ENCODE assay signal across 8 cellular contexts in genomic region chr22:46754110-46754799, GRCh38. TPM values are rescaled to one million over a fixed set of nuclear protein-coding genes. Genes with fewer than 3 reads are reported as not detected.
DNase-seq lines count a peak whose midpoint lies in the region; ATAC-seq and TF ChIP-seq lines count a peak whose summit lies in the region.

No MANE protein-coding gene starts in this region.

- WGBS in tibial nerve, 2 donors: 22 to 36% methylated on average over 10 to 14 of the region's 14 CpGs

- no peaks in the 10 kb centered on the region for H3K27me3 Mint-ChIP-seq in MCF 10A (ENCODE audit: insufficient read depth, unreplicated experiment)

- peak in 1 of 2 donors; percentile 82 for TF ChIP-seq EP300 in tibial nerve (IDR thresholded peaks at IDR 0.05)

- H3K9me3 ChIP-seq in tibial nerve: peaks cover 0 to 8% (median 0%) of the 10 kb centered on the region in 4 donors

- H3K4me3 ChIP-seq in tibial nerve: no peak overlapping the region

- BruUV-seq in MCF 10A (replicated peaks; lab: Mats Ljungman, UMichigan): TSS peak; percentile 41

- TF ChIP-seq POLR2A in tibial nerve (IDR thresholded peaks at IDR 0.05): no peak

- CTCF ChIA-PET in MCF 10A (lab: Yijun Ruan, JAX): interaction anchor here (0.6 to 1.3 kb wide), 4 partner anchors 14 to 196 kb away, joined by 3 to 4 read pairs (median 4); no protein-coding TSS in a partner anchor

- H3K27ac ChIP-seq in tibial nerve: peak overlapping the region; percentile 42 to 85 (median 76)

- H3K27ac Mint-ChIP-seq in MCF 10A (ENCODE audit: low read depth, unreplicated experiment): peak overlapping the region; percentile 98

- peaks cover 20% of the 10 kb centered on the region for H3K4me1 Mint-ChIP-seq in MCF 10A (ENCODE audit: insufficient read depth, unreplicated experiment)

- H3K27me3 ChIP-seq in tibial nerve: no peaks in the 10 kb centered on the region

- peaks cover 4% of the 10 kb centered on the region for H3K36me3 Mint-ChIP-seq in MCF 10A (ENCODE audit: insufficient read depth, unreplicated experiment)

- DNase-seq in GM04504 (ENCODE audit: low read depth): peak; percentile 98
- peak; percentile 72 for DNase-seq in NOMO-1 treated with DMSO at 0.1 percent for 48 hours (lab: John Stamatoyannopoulos, UW; ENCODE audit: unreplicated experiment)
- DNase-seq in MCF 10A (ENCODE audit: unreplicated experiment): peak; percentile 96
- peak; percentile 93 for DNase-seq in left lobe of liver (ENCODE audit: low spot score)
- peak; percentile 82 to 83 for DNase-seq in tibial nerve (ENCODE audit: low spot score in 2 of 2)
- no peak for DNase-seq in NCI-H524 treated with DMSO at 0.1 percent for 48 hours (lab: John Stamatoyannopoulos, UW)

- ATAC-seq in left lobe of liver (peak; percentile 60), HG03039 (IDR thresholded peaks at IDR 0.05; ENCODE audit: unreplicated experiment) (no peak), GM21619 (IDR thresholded peaks at IDR 0.05; ENCODE audit: unreplicated experiment) (no peak)

- peak overlapping the region; percentile 71 for H3K4me3 Mint-ChIP-seq in MCF 10A (ENCODE audit: unreplicated experiment)

- POLR2A ChIA-PET in MCF 10A (lab: Yijun Ruan, JAX): interaction anchor here (0.6 to 2.5 kb wide), 11 partner anchors 9 to 298 kb away, joined by 3 to 43 read pairs (median 4); partner anchors contain the start of genes CERK and TBC1D22A

- peaks cover 7% of the 10 kb centered on the region for H3K9me3 Mint-ChIP-seq in MCF 10A (ENCODE audit: unreplicated experiment)

- no peak for TF ChIP-seq CTCF in MCF 10A (IDR thresholded peaks at IDR 0.05; ENCODE audit: unreplicated experiment)
- TF ChIP-seq CTCF in tibial nerve (IDR thresholded peaks at IDR 0.05): no peak

- no peaks in the 10 kb centered on the region for H3K36me3 ChIP-seq in tibial nerve

- intact Hi-C loops in MCF 10A (cut with micrococcal nuclease): no loop called here

- peaks cover 0 to 64% (median 49%) of the 10 kb centered on the region in 4 donors for H3K4me1 ChIP-seq in tibial nerve

RNA-seq across cellular contexts. Expression of gene TBC1D22A, which starts 8.2 kb away (rescaled TPM):
- total RNA-seq in MCF 10A (2022) (26.0 and 27.7 TPM in 2 replicates), left lobe of liver (12.4 TPM), tibial nerve (10 to 100 TPM; 27.3 to 35.4 (median 29.3) TPM)

RNA-seq across cellular contexts. Expression of gene CERK, which starts 16.2 kb away (rescaled TPM):
- total RNA-seq in MCF 10A (2022) (11.6 and 20.2 TPM in 2 replicates), left lobe of liver (22.0 TPM), tibial nerve (10 to 100 TPM; 20.3 to 42.0 (median 24.7) TPM)
